ENCODE assay signal across 8 cellular contexts in the genomic region with DNA sequence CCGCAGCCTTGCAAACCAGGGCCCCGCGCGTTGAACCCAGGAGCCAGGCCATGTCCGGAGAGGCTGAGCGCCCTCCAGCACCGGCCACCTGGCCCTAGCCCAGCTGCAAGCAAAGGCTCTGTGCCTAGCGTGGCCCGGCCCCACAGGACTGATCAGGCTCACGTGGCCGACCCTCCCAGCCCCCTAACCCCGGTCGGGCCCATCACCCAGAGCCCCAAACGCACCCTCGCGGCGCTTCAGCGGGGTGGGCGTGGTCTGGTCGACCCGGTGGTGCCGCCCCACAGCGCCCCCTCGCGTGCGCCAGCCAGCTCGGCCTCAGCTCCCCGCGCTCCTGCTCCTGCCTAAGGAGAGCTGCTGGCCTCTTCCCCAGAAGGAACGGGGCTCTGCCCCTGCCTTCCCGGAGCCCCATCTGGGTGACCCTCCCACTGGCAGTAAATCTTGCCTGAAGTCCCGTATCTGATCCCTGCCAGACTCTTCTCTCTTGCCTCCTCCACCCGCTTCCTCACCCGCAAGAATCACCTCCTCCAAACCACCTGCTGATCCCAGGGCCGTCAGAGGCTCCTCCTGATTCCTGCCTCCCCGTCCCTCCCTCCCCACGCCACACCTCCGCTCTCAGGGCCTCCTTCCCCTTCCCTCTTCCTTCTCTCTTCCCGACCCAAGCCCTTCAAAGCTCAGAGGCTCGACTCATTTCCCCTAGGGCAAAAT. TPM values are rescaled to one million over a fixed set of nuclear protein-coding genes. Genes with fewer than 3 reads are reported as not detected.
A peak's percentile ranks its signal among the peaks of the same experiment; 100 is the strongest.
DNase-seq lines count a peak whose midpoint lies in the region; ATAC-seq and TF ChIP-seq lines count a peak whose summit lies in the region.

No MANE protein-coding gene starts in this region.

- H3K36me3 ChIP-seq in colonic mucosa (no peaks in the 10 kb centered on the region), liver (ENCODE audit: control insufficient read depth in 4 of 4, insufficient read depth in 3 of 4, low read depth in 1 of 4, low read length in 3 of 4) (no peaks in the 10 kb centered on the region)

- ATAC-seq in HG03064 (IDR thresholded peaks at IDR 0.05; ENCODE audit: low read depth, unreplicated experiment) = peak; percentile 80

- peak; percentile 17 to 56 for DNase-seq in activated CD4-positive, alpha-beta T cell treated with anti-CD3 and anti-CD28 coated beads for 24 hours (ENCODE audit: low read depth in 2 of 2)
- DNase-seq in activated CD4-positive, alpha-beta T cell treated with anti-CD3 and anti-CD28 coated beads for 4 hours = no peak
- DNase-seq in T follicular helper cell (ENCODE audit: low read depth) (peak; percentile 12), colonic mucosa (peak; percentile 72), cerebellar nuclear complex (lab: John Stamatoyannopoulos, UW) (no peak)
- peak; percentile 32 to 67 (median 46) for DNase-seq in stimulated activated CD4-positive, alpha-beta T cell treated with anti-CD3 and anti-CD28 coated beads, TNF-alpha, amount 100 ng/mL, for 48 hours (ENCODE audit: low read depth in 3 of 3)

- H3K9ac ChIP-seq in colonic mucosa (ENCODE audit: low read depth in 2 of 2, low read length in 2 of 2) = peak overlapping the region; percentile 12 to 43
- H3K9ac ChIP-seq in liver (ENCODE audit: low read depth in 1 of 2, low read length in 2 of 2) = no peak overlapping the region

- TF ChIP-seq CTCF in colonic mucosa (IDR thresholded peaks at IDR 0.05) = peak; percentile 77
- TF ChIP-seq CTCF in liver (IDR thresholded peaks at IDR 0.05; ENCODE audit: low read depth, low read length, missing input control) = peak; percentile 42

- H3K27me3 ChIP-seq in colonic mucosa = no peaks in the 10 kb centered on the region
- peaks cover 0 to 4% (median 0%) of the 10 kb centered on the region in 4 donors for H3K27me3 ChIP-seq in liver (ENCODE audit: control insufficient read depth in 4 of 4, insufficient read depth in 4 of 4, low read length in 3 of 4)

- no peaks in the 10 kb centered on the region for H3K9me3 ChIP-seq in colonic mucosa
- no peaks in the 10 kb centered on the region for H3K9me3 ChIP-seq in liver (ENCODE audit: control insufficient read depth in 4 of 4, low read length in 3 of 4)

- WGBS in liver = 7% methylated on average over 40 of the region's 40 CpGs

- TF ChIP-seq RAD21 in liver (IDR thresholded peaks at IDR 0.05) = no peak

- intact Hi-C loops in colonic mucosa (cut with DNase I) = no loop called here

- H3K4me3 ChIP-seq in colonic mucosa (peak overlapping the region; percentile 16), liver (ENCODE audit: low read depth in 1 of 3, low read length in 3 of 3) (peak overlapping the region in 1 of 3 donors; percentile 31)

- no peak overlapping the region for H3K27ac ChIP-seq in colonic mucosa
- H3K27ac ChIP-seq in liver (ENCODE audit: low read depth in 1 of 2, low read length in 2 of 2) = no peak overlapping the region

- H3K4me1 ChIP-seq in colonic mucosa (no peaks in the 10 kb centered on the region), liver (ENCODE audit: control insufficient read depth in 4 of 4, insufficient read depth in 4 of 4, low read length in 3 of 4) (peaks cover 0 to 5% (median 0%) of the 10 kb centered on the region in 4 donors)

TF ChIP-seq in liver, 16 proteins besides CTCF, POLR2A, EP300 and RAD21:
- TF ChIP-seq GABPA (IDR thresholded peaks at IDR 0.05 in 1 of 2, conservative IDR thresholded peaks at IDR 0.05 in 1 of 2) = no peak
- TF ChIP-seq, protein P1, sequence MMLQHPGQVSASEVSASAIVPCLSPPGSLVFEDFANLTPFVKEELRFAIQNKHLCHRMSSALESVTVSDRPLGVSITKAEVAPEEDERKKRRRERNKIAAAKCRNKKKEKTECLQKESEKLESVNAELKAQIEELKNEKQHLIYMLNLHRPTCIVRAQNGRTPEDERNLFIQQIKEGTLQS (IDR thresholded peaks at IDR 0.05) = no peak
- no peak for TF ChIP-seq HNF4A (conservative IDR thresholded peaks at IDR 0.05)
- TF ChIP-seq SP1 (IDR thresholded peaks at IDR 0.05) = no peak
- no peak for TF ChIP-seq RXRA (IDR thresholded peaks at IDR 0.05)
- TF ChIP-seq FOXA2 (IDR thresholded peaks at IDR 0.05) = no peak
- TF ChIP-seq EGR1 (IDR thresholded peaks at IDR 0.05; ENCODE audit: low read depth in 2 of 2) = no peak
- no peak for TF ChIP-seq NR2F2 (IDR thresholded peaks at IDR 0.05)
- no peak for TF ChIP-seq FOXA1 (IDR thresholded peaks at IDR 0.05)
- no peak for TF ChIP-seq YY1 (IDR thresholded peaks at IDR 0.05)
TF ChIP-seq in liver: peak in this region for 0.

RNA-seq across cellular contexts. Expression of a gene that starts 12.3 kb away (rescaled TPM):
- not detected for total RNA-seq in colonic mucosa
- not detected for total RNA-seq in liver
- not detected for polyA plus RNA-seq in liver

Comparison
In these comparisons a context has a peak if more than half of its experiments do, and no peak if none do; other contexts are left out.
1. DNase-seq: peak in activated CD4-positive, alpha-beta T cell treated with anti-CD3 and anti-CD28 coated beads for 24 hours (2 of 2), T follicular helper cell (single experiment), colonic mucosa (single experiment) and stimulated activated CD4-positive, alpha-beta T cell treated with anti-CD3 and anti-CD28 coated beads, TNF-alpha, amount 100 ng/mL, for 48 hours (3 of 3); none in activated CD4-positive, alpha-beta T cell treated with anti-CD3 and anti-CD28 coated beads for 4 hours (0 of 2) and cerebellar nuclear complex (0 of 2).
2. H3K9ac ChIP-seq: peak in colonic mucosa (2 of 2); none in liver (0 of 2).